10 cellular contexts compared by ENCODE assay signal in genomic region chr5:56737002-56737621, GRCh38.
DNase-seq lines count a peak whose midpoint lies in the region; ATAC-seq and TF ChIP-seq lines count a peak whose summit lies in the region.
"Had no signal": no experiment of that assay in that cellular context is flagged by ENCODE, and none has a peak within 500 bp of the region (broad histone marks: within the 10 kb centered on the region; RNA-seq: fewer than 3 reads in every experiment).

No MANE protein-coding gene starts in this region.

- ATAC-seq in stimulated activated naive CD8-positive, alpha-beta T cell treated with anti-CD3 and anti-CD28 coated beads, Interleukin-15, amount 100 ng/mL, for 72 hours: peak; percentile 48

- intact Hi-C loops in cardiac septum (cut with DNase I): no loop called here

- peak overlapping the region; percentile 90 for H3K27ac ChIP-seq in cardiac muscle cell
- peak overlapping the region; percentile 2 for H3K27ac ChIP-seq in epithelial cell of prostate
- H3K27ac ChIP-seq in H9 (ENCODE audit: insufficient read length, low read depth, low read length): no peak overlapping the region

- no peak overlapping the region for H2AFZ ChIP-seq in H9 (ENCODE audit: low read length)

- H3K79me2 ChIP-seq in H9 (ENCODE audit: insufficient read depth, low read length): no peaks in the 10 kb centered on the region

- no peak overlapping the region for H2BK15ac ChIP-seq in H9 (ENCODE audit: low read depth, low read length)

- no peak overlapping the region for H2AK5ac ChIP-seq in H9 (ENCODE audit: insufficient read length, low read length)

- no peak for TF ChIP-seq CTCF in cardiac muscle cell (IDR thresholded peaks at IDR 0.05; ENCODE audit: low read depth, low read length)
- no peak for TF ChIP-seq CTCF in chondrocyte (IDR thresholded peaks at IDR 0.05)
- no peak for TF ChIP-seq CTCF in H9 (conservative IDR thresholded peaks at IDR 0.05)

- H3K27me3 Mint-ChIP-seq in stimulated activated naive CD8-positive, alpha-beta T cell treated with anti-CD3 and anti-CD28 coated beads, Interleukin-15, amount 100 ng/mL, for 72 hours: no peaks in the 10 kb centered on the region
- H3K27me3 Mint-ChIP-seq in chondrocyte (ENCODE audit: low read depth) (no peaks in the 10 kb centered on the region), H9 (ENCODE audit: low read depth) (no peaks in the 10 kb centered on the region)

- H2BK12ac ChIP-seq in H9 (ENCODE audit: insufficient read length, low read depth, low read length): no peak overlapping the region

- no peak overlapping the region for H3K56ac ChIP-seq in H9 (ENCODE audit: insufficient read length, low read depth, low read length)

- no peak overlapping the region for H4K91ac ChIP-seq in H9 (ENCODE audit: insufficient read length, low read depth, low read length)

- DNase-seq in cardiac muscle cell (ENCODE audit: low read depth in 1 of 2, low spot score in 1 of 2): peak in 1 of 2 donors; percentile 15
- DNase-seq in cardiac septum (ENCODE audit: low spot score): no peak
- peak; percentile 46 for DNase-seq in SKM-1 treated with dmso at 0.1 percent for 144 hours (lab: John Stamatoyannopoulos, UW; ENCODE audit: unreplicated experiment)
- no peak for DNase-seq in epithelial cell of prostate (ENCODE audit: low read depth, low spot score)
- DNase-seq in stimulated activated naive CD8-positive, alpha-beta T cell treated with anti-CD3 and anti-CD28 coated beads, Interleukin-15, amount 100 ng/mL, for 72 hours: peak in 1 of 2 donors; percentile 12
- no peak for DNase-seq in chondrocyte (ENCODE audit: low spot score)
- DNase-seq in NCI-H1930 (lab: John Stamatoyannopoulos, UW): no peak
- no peak for DNase-seq in H9
- DNase-seq: effector CD4-positive, alpha-beta T cell; NCI-H226 had no signal

- H3K4me1 Mint-ChIP-seq in stimulated activated naive CD8-positive, alpha-beta T cell treated with anti-CD3 and anti-CD28 coated beads, Interleukin-15, amount 100 ng/mL, for 72 hours: peaks cover 33% of the 10 kb centered on the region
- H3K4me1 Mint-ChIP-seq in chondrocyte (ENCODE audit: low read depth) (peaks cover 28% of the 10 kb centered on the region), H9 (peaks cover 24 to 36% of the 10 kb centered on the region in 2 experiments)

- no peaks in the 10 kb centered on the region for H3K9me3 Mint-ChIP-seq in stimulated activated naive CD8-positive, alpha-beta T cell treated with anti-CD3 and anti-CD28 coated beads, Interleukin-15, amount 100 ng/mL, for 72 hours
- no peaks in the 10 kb centered on the region for H3K9me3 Mint-ChIP-seq in chondrocyte (ENCODE audit: low read depth)
- H3K9me3 Mint-ChIP-seq in H9: no peaks in the 10 kb centered on the region; a peak in 1 of 5 replicates

- no peak overlapping the region for H2BK5ac ChIP-seq in H9 (ENCODE audit: insufficient read length, low read length)

- H3K18ac ChIP-seq in H9 (ENCODE audit: insufficient read length, low read depth, low read length): no peak overlapping the region

- no peak overlapping the region for H4K8ac ChIP-seq in H9 (replicated peaks; ENCODE audit: insufficient read length, low read depth, low read length)

- WGBS in H9 (ENCODE audit: extremely low coverage, insufficient read length, low lambda C conversion rate): no CpG with 5 or more reads among the region's 5 CpGs

- H3K27me3 ChIP-seq in cardiac muscle cell: no peaks in the 10 kb centered on the region
- H3K27me3 ChIP-seq in H9 (ENCODE audit: insufficient read depth, low read length): no peaks in the 10 kb centered on the region

- H3K23me2 ChIP-seq in H9 (ENCODE audit: insufficient read length, low read depth, low read length, poor library complexity, severe bottlenecking): no peaks in the 10 kb centered on the region

- H3K36me3 Mint-ChIP-seq in chondrocyte (ENCODE audit: low read depth) (no peaks in the 10 kb centered on the region), H9 (ENCODE audit: insufficient read depth in 1 of 3, low read depth in 3 of 3) (no peaks in the 10 kb centered on the region)

- H2BK20ac ChIP-seq in H9 (ENCODE audit: low read depth, low read length, poor library complexity, severe bottlenecking): no peak overlapping the region

- peak overlapping the region in 1 of 2 donors; percentile 85 for H3K27ac Mint-ChIP-seq in stimulated activated naive CD8-positive, alpha-beta T cell treated with anti-CD3 and anti-CD28 coated beads, Interleukin-15, amount 100 ng/mL, for 72 hours
- no peak overlapping the region for H3K27ac Mint-ChIP-seq in chondrocyte (ENCODE audit: unreplicated experiment)
- H3K27ac Mint-ChIP-seq in H9: peak overlapping the region in 1 of 3 experiments; percentile 68; a peak in 1 of 7 replicates

- no peak overlapping the region for H3T11ph ChIP-seq in H9 (ENCODE audit: low read length)

- no peak overlapping the region for H3K9ac ChIP-seq in H9 (ENCODE audit: extremely low read depth, insufficient read length, low read length)

- no peak overlapping the region for H3K4ac ChIP-seq in H9 (ENCODE audit: low read depth, low read length)

- H2BK120ac ChIP-seq in H9 (ENCODE audit: low read depth, low read length, poor library complexity, severe bottlenecking): no peak overlapping the region

- H3K23ac ChIP-seq in H9 (ENCODE audit: insufficient read length, low read depth, low read length): no peak overlapping the region

- H4K5ac ChIP-seq in H9 (ENCODE audit: insufficient read length, low read depth, low read length): no peak overlapping the region

- no peak overlapping the region for H3K14ac ChIP-seq in H9 (ENCODE audit: insufficient read depth, low read length)

- H3K4me2 ChIP-seq in H9 (ENCODE audit: insufficient read depth, insufficient read length, low read length): no peak overlapping the region

- no peaks in the 10 kb centered on the region for H3K79me1 ChIP-seq in H9 (ENCODE audit: insufficient read depth, low read depth, low read length, poor library complexity, severe bottlenecking)

- H3K4me1 ChIP-seq in cardiac muscle cell (ENCODE audit: low read depth) (peaks cover 42% of the 10 kb centered on the region), H9 (ENCODE audit: insufficient read depth, low read length) (peaks cover 10% of the 10 kb centered on the region; the same call in 1 of the 2 replicates)

- no peaks in the 10 kb centered on the region for H4K20me1 ChIP-seq in H9 (ENCODE audit: control insufficient read depth, insufficient read depth, insufficient read length)

- H3K36me3 ChIP-seq in cardiac muscle cell: no peaks in the 10 kb centered on the region

- no peak overlapping the region for H3K4me3 ChIP-seq in cardiac muscle cell

- peak overlapping the region in 1 of 2 donors; percentile 43 for H3K4me3 Mint-ChIP-seq in stimulated activated naive CD8-positive, alpha-beta T cell treated with anti-CD3 and anti-CD28 coated beads, Interleukin-15, amount 100 ng/mL, for 72 hours
- H3K4me3 Mint-ChIP-seq in chondrocyte (ENCODE audit: unreplicated experiment) (no peak overlapping the region), H9 (no peak overlapping the region)

- H3K9me3 ChIP-seq in cardiac muscle cell (ENCODE audit: low read depth) (no peaks in the 10 kb centered on the region), H9 (ENCODE audit: control insufficient read depth, low read depth, low read length) (no peaks in the 10 kb centered on the region)
